10 cellular contexts compared by ENCODE assay signal in the genomic region with DNA sequence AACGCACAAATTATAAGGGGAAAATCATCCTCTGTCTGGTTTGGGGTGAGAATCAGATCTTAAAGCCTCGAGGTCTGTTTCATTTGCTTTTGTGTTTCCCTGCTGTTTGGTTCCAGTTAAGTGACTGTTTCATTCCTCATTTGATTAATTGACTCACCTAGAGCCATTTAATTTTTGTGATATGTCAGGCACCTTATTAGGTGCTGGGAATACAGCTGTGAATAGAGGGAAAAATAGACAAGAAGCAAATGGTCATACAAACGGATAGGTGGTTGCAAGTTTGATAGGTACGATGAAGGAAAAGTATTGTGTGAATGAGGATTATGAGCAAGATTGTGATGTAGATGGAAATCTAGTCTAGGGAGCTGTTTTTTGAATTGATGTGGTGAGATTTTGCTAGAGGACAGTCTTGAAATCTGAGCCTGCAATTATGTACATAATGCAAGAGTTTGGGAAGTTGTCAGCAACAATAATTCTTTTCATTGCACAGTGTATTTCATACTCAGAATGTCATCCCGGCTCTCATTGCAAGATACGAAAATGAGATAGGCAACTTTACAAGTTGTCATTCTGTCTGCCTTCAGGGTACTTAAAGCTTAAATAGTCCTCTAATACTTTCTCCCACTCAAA. TPM values are rescaled to one million over a fixed set of nuclear protein-coding genes. Genes with fewer than 3 reads are reported as not detected.
A peak's percentile ranks its signal among the peaks of the same experiment; 100 is the strongest.
DNase-seq lines count a peak whose midpoint lies in the region; ATAC-seq, FAIRE-seq and TF ChIP-seq lines count a peak whose summit lies in the region.
"Had no signal": no experiment of that assay in that cellular context is flagged by ENCODE, and none has a peak within 500 bp of the region (broad histone marks: within the 10 kb centered on the region; RNA-seq: fewer than 3 reads in every experiment).

No MANE protein-coding gene starts in this region.

- no peak overlapping the region for H3K4me3 Mint-ChIP-seq in neural progenitor cell
- H3K4me3 Mint-ChIP-seq in naive thymus-derived CD4-positive, alpha-beta T cell, result no peak overlapping the region
- H3K4me3 Mint-ChIP-seq: central memory CD8-positive, alpha-beta T cell had no signal

- H3K9me1 ChIP-seq in endothelial cell of umbilical vein (replicated peaks; ENCODE audit: control insufficient read depth, extremely low read depth, insufficient read depth, low read length), result no peaks in the 10 kb centered on the region

- no peak overlapping the region for H2AFZ ChIP-seq in endothelial cell of umbilical vein (ENCODE audit: low read depth, low read length)
- no peak overlapping the region for H2AFZ ChIP-seq in neural progenitor cell (replicated peaks)

- no TSS peak for BruUV-seq in endothelial cell of umbilical vein (replicated peaks; lab: Mats Ljungman, UMichigan)

- H3K27me3 Mint-ChIP-seq in neural progenitor cell (ENCODE audit: insufficient read depth, low read depth), result no peaks in the 10 kb centered on the region
- peaks cover 0 to 6% (median 0%) of the 10 kb centered on the region in 5 donors for H3K27me3 Mint-ChIP-seq in naive thymus-derived CD4-positive, alpha-beta T cell
- H3K27me3 Mint-ChIP-seq: central memory CD8-positive, alpha-beta T cell had no signal

- intact Hi-C loops in endothelial cell of umbilical vein (cut with micrococcal nuclease), result no loop called here
- intact Hi-C loops in naive thymus-derived CD4-positive, alpha-beta T cell (cut with micrococcal nuclease), result loop anchor here (2.0 to 10.0 kb wide), 5 partner anchors 32 to 1724 kb away; partner anchors contain the start of genes AP1S3 (in 1 of the 2), CUL3 (in 1 of the 2), EPHA4 (in 1 of the 2) and MRPL44 (in 1 of the 2)

- no peak overlapping the region for H3K27ac Mint-ChIP-seq in neural progenitor cell
- no peak overlapping the region for H3K27ac Mint-ChIP-seq in naive thymus-derived CD4-positive, alpha-beta T cell

- H3K79me2 ChIP-seq in endothelial cell of umbilical vein (ENCODE audit: control insufficient read depth, insufficient read depth, low read length) (peaks cover 71% of the 10 kb centered on the region), neural progenitor cell (ENCODE audit: low read depth) (peaks cover 71% of the 10 kb centered on the region)

- H3K9me3 Mint-ChIP-seq in neural progenitor cell, result peaks cover 9% of the 10 kb centered on the region
- peaks cover 0 to 1% (median 0%) of the 10 kb centered on the region in 11 donors for H3K9me3 Mint-ChIP-seq in naive thymus-derived CD4-positive, alpha-beta T cell
- H3K9me3 Mint-ChIP-seq: central memory CD8-positive, alpha-beta T cell had no signal

- dilution Hi-C loops in endothelial cell of umbilical vein (cut with MboI; ENCODE audit: extremely low pct_ligation_motif_present, low sequenced_read_pairs), result no loop called here

- H3K4me3 ChIP-seq in NT2/D1 (ENCODE audit: insufficient read length, low read depth), result peak overlapping the region; percentile 95
- peak overlapping the region in 1 of 3 experiments; percentile 94 for H3K4me3 ChIP-seq in endothelial cell of umbilical vein (replicated peaks in 1 of 3; ENCODE audit: insufficient read depth in 1 of 3, low read depth in 1 of 3, low read length in 3 of 3)
- H3K4me3 ChIP-seq in neural progenitor cell, result peak overlapping the region; percentile 89
- H3K4me3 ChIP-seq in naive thymus-derived CD4-positive, alpha-beta T cell (ENCODE audit: low read length), result no peak overlapping the region

- TF ChIP-seq CTCF in endothelial cell of umbilical vein (IDR thresholded peaks at IDR 0.05; ENCODE audit: extremely low read depth in 1 of 2, insufficient read depth in 1 of 2, low read depth in 1 of 2, low read length in 2 of 2) (no peak), neural progenitor cell (IDR thresholded peaks at IDR 0.05) (no peak)

- no peaks in the 10 kb centered on the region for H3K36me3 ChIP-seq in NT2/D1 (ENCODE audit: insufficient read depth, insufficient read length, low read length)
- H3K36me3 ChIP-seq in endothelial cell of umbilical vein (ENCODE audit: control insufficient read depth in 2 of 2, extremely low read depth in 1 of 2, insufficient read depth in 2 of 2, low read length in 2 of 2), result no peaks in the 10 kb centered on the region
- H3K36me3 ChIP-seq in neural progenitor cell, result no peaks in the 10 kb centered on the region
- no peaks in the 10 kb centered on the region for H3K36me3 ChIP-seq in naive thymus-derived CD4-positive, alpha-beta T cell (ENCODE audit: control insufficient read depth in 2 of 3, insufficient read depth in 3 of 3, low read length in 3 of 3)

- no peak for TF ChIP-seq POLR2A in endothelial cell of umbilical vein (IDR thresholded peaks at IDR 0.05; ENCODE audit: low read depth, low read length)

- peaks cover 10% of the 10 kb centered on the region for H3F3A ChIP-seq in neural progenitor cell (ENCODE audit: low read depth)

- H3K27me3 ChIP-seq in NT2/D1 (ENCODE audit: insufficient read depth, insufficient read length), result no peaks in the 10 kb centered on the region
- no peaks in the 10 kb centered on the region for H3K27me3 ChIP-seq in endothelial cell of umbilical vein (ENCODE audit: control insufficient read depth in 2 of 2, insufficient read depth in 2 of 2, low read length in 2 of 2)
- H3K27me3 ChIP-seq in neural progenitor cell, result no peaks in the 10 kb centered on the region
- no peaks in the 10 kb centered on the region for H3K27me3 ChIP-seq in naive thymus-derived CD4-positive, alpha-beta T cell (ENCODE audit: control insufficient read depth in 2 of 2, insufficient read depth in 2 of 2, low read length in 2 of 2)

- H3K4me1 Mint-ChIP-seq in neural progenitor cell, result peaks cover 20% of the 10 kb centered on the region
- H3K4me1 Mint-ChIP-seq in naive thymus-derived CD4-positive, alpha-beta T cell, result peaks cover 9 to 30% (median 17%) of the 10 kb centered on the region in 7 donors

- H3K9ac ChIP-seq in NT2/D1 (ENCODE audit: insufficient read length, low read depth) (peak overlapping the region; percentile 22), endothelial cell of umbilical vein (replicated peaks; ENCODE audit: extremely low read depth, insufficient read depth, low read length) (peak overlapping the region; percentile 94), neural progenitor cell (no peak overlapping the region)

- H3K27ac ChIP-seq in endothelial cell of umbilical vein (ENCODE audit: insufficient read depth, low read depth, low read length), result no peak overlapping the region
- no peak overlapping the region for H3K27ac ChIP-seq in neural progenitor cell
- no peak overlapping the region for H3K27ac ChIP-seq in naive thymus-derived CD4-positive, alpha-beta T cell (ENCODE audit: low read depth, low read length)

- CTCF ChIA-PET in endothelial cell of umbilical vein (lab: Charles Lee), result interaction anchor here (1.7 to 7.0 kb wide), 6 partner anchors 21 to 172 kb away, joined by 4 to 79 read pairs (median 18); no protein-coding TSS in a partner anchor
- CTCF ChIA-PET in naive thymus-derived CD4-positive, alpha-beta T cell (lab: Charles Lee), result no interaction called here

- H4K20me1 ChIP-seq in endothelial cell of umbilical vein (replicated peaks; ENCODE audit: control insufficient read depth, extremely low read depth, insufficient read depth, low read length) (peaks cover 15% of the 10 kb centered on the region), neural progenitor cell (ENCODE audit: low read depth) (peaks cover 66% of the 10 kb centered on the region)

- H3K36me3 Mint-ChIP-seq in neural progenitor cell, result peaks cover 5% of the 10 kb centered on the region
- peaks cover 0 to 2% (median 0%) of the 10 kb centered on the region in 5 donors for H3K36me3 Mint-ChIP-seq in naive thymus-derived CD4-positive, alpha-beta T cell

- DNase-seq in EH (ENCODE audit: low read depth) (peak; percentile 63), NT2/D1 (ENCODE audit: low read depth, low spot score) (no peak), endothelial cell of umbilical vein (ENCODE audit: low read depth, low spot score) (no peak), neural progenitor cell (ENCODE audit: low spot score) (no peak), DMS79 treated with DMSO at 0.1 percent for 48 hours (lab: John Stamatoyannopoulos, UW) (no peak), NCI-H82 (lab: John Stamatoyannopoulos, UW) (no peak), A172 (ENCODE audit: low spot score) (no peak)
- DNase-seq in naive thymus-derived CD4-positive, alpha-beta T cell, result no peak
- DNase-seq: SIG-M5 had no signal

- POLR2A ChIA-PET in endothelial cell of umbilical vein (lab: Charles Lee), result no interaction called here
- POLR2A ChIA-PET in naive thymus-derived CD4-positive, alpha-beta T cell (lab: Charles Lee), result interaction anchor here (1.1 kb wide), 1 partner anchor 42 kb away, joined by 3 read pairs; no protein-coding TSS in a partner anchor

- H3K4me1 ChIP-seq in NT2/D1 (ENCODE audit: insufficient read depth, insufficient read length) (peaks cover 7% of the 10 kb centered on the region), endothelial cell of umbilical vein (ENCODE audit: control insufficient read depth, extremely low read depth, insufficient read depth, low read length) (peaks cover 38% of the 10 kb centered on the region), neural progenitor cell (peaks cover 41% of the 10 kb centered on the region)
- peaks cover 13 to 20% of the 10 kb centered on the region in 2 donors for H3K4me1 ChIP-seq in naive thymus-derived CD4-positive, alpha-beta T cell (ENCODE audit: control insufficient read depth in 2 of 2, insufficient read depth in 2 of 2, low read length in 2 of 2)

- H3K4me2 ChIP-seq in endothelial cell of umbilical vein (ENCODE audit: insufficient read depth, low read length) (peak overlapping the region; percentile 83), neural progenitor cell (peak overlapping the region; percentile 91)

- no peak for ATAC-seq in naive thymus-derived CD4-positive, alpha-beta T cell

- no peak for FAIRE-seq in endothelial cell of umbilical vein (lab: Jason Lieb, UNC)

- H3K9me3 ChIP-seq in NT2/D1 (ENCODE audit: insufficient read depth, low read length), result no peaks in the 10 kb centered on the region
- no peaks in the 10 kb centered on the region for H3K9me3 ChIP-seq in endothelial cell of umbilical vein (replicated peaks; ENCODE audit: control insufficient read depth, insufficient read depth, low read length)
- H3K9me3 ChIP-seq in neural progenitor cell (ENCODE audit: low read depth), result no peaks in the 10 kb centered on the region
- no peaks in the 10 kb centered on the region for H3K9me3 ChIP-seq in naive thymus-derived CD4-positive, alpha-beta T cell (ENCODE audit: control insufficient read depth in 2 of 3, low read length in 3 of 3)

RNA-seq across cellular contexts. Expression of gene ACSL3, which starts 2.2 kb away (rescaled TPM):
- total RNA-seq in endothelial cell of umbilical vein (139 and 142 TPM in 2 replicates), neural progenitor cell (ENCODE audit: low replicate concordance) (80.6 and 106 TPM in 2 replicates)
- polyA plus RNA-seq in endothelial cell of umbilical vein, result 41.5 and 58.7 TPM in 2 replicates
- polyA plus RNA-seq in endothelial cell of umbilical vein (2011; cell fraction: cytosol; rRNA removed), result 41.7 and 45.9 TPM in 2 replicates
- polyA plus RNA-seq in endothelial cell of umbilical vein (2011; cell fraction: nucleus; rRNA removed), result 45.1 and 51.4 TPM in 2 replicates
- 86.6 and 98.4 TPM in 2 replicates for polyA plus RNA-seq in endothelial cell of umbilical vein (2012)
- 167 and 172 TPM in 2 replicates for polyA minus RNA-seq in endothelial cell of umbilical vein
- polyA minus RNA-seq in endothelial cell of umbilical vein (2011; cell fraction: cytosol; rRNA and poly(A)+ RNA removed), result 43.2 TPM
- polyA minus RNA-seq in endothelial cell of umbilical vein (2011; cell fraction: nucleus; rRNA and poly(A)+ RNA removed), result 79.5 and 85.9 TPM in 2 replicates
- total RNA-seq in A172 (2014; rRNA removed; shearing (Covaris generic)), result 133 and 163 TPM in 2 replicates
- 10 to 100 TPM; 30.3 to 69.6 (median 40.5) TPM for total RNA-seq in naive thymus-derived CD4-positive, alpha-beta T cell
- 10 to 100 TPM; 21.7 to 42.5 TPM for polyA plus RNA-seq in naive thymus-derived CD4-positive, alpha-beta T cell
